In the genomic region with DNA sequence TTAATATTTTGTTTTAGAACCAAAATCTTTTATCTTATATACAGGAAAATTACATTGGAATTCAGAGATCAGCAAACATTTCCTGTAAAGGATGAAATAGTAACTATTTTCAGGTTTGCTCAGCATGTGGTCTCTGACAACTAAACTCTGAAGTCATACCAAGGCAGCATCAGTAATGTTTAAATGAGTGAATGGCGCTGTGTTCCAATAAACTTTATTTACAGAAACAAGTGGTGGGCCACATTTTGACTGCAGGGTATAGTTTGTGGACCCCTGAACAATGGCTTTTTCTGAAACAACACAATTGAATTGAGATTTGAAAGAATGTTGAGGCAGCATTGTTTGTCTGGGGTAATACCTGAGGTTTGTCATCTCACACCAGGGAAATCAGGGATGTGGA, we compare ENCODE assay signal across 21 cellular contexts.
"Had no signal": no experiment of that assay in that cellular context is flagged by ENCODE, and none has a peak within 500 bp of the region (broad histone marks: within the 10 kb centered on the region; RNA-seq: fewer than 3 reads in every experiment).

No MANE protein-coding gene starts in this region.

- H3K4me1 Mint-ChIP-seq: neural crest cell had no signal

- H3K36me3 ChIP-seq: heart left ventricle, ovary, right atrium auricular region, sigmoid colon, suprapubic skin, tibial artery, upper lobe of left lung, uterus had no signal

- H3K9me3 ChIP-seq: heart left ventricle, ovary, right atrium auricular region, sigmoid colon, suprapubic skin, tibial artery, upper lobe of left lung, uterus had no signal

- H3K4me3 ChIP-seq: dorsolateral prefrontal cortex, heart left ventricle, ovary, right atrium auricular region, sigmoid colon, skin epidermis, suprapubic skin, tibial artery, upper lobe of left lung, uterus had no signal

- H3K27me3 ChIP-seq: ovary, right atrium auricular region, sigmoid colon, tibial artery, upper lobe of left lung had no signal

- H3K4me3 Mint-ChIP-seq: naive thymus-derived CD4-positive, alpha-beta T cell; neural crest cell had no signal

- H3K27ac ChIP-seq: dorsolateral prefrontal cortex, heart left ventricle, ovary, right atrium auricular region, sigmoid colon, skin epidermis, suprapubic skin, tibial artery, upper lobe of left lung, uterus had no signal

- DNase-seq: cortex of kidney; dorsolateral prefrontal cortex; effector CD8-positive, alpha-beta T cell; heart left ventricle; hypothalamus; kidney glomerular epithelial cell; mammary epithelial cell; naive thymus-derived CD4-positive, alpha-beta T cell; nucleus accumbens; ovary; sigmoid colon; stimulated activated CD4-positive, alpha-beta T cell treated with anti-CD3 and anti-CD28 coated beads, Interleukin-2, amount 100 ng/mL, for 24 hours; stimulated activated CD4-positive, alpha-beta T cell treated with anti-CD3 and anti-CD28 coated beads, Interleukin-4, amount 100 ng/mL, for 4 hours; stimulated activated naive CD4-positive, alpha-beta T cell; tibial artery; upper lobe of left lung; uterus had no signal

- H3K9me3 Mint-ChIP-seq: neural crest cell had no signal

- H3K4me1 ChIP-seq: heart left ventricle, right atrium auricular region, sigmoid colon, suprapubic skin, tibial artery, upper lobe of left lung, uterus had no signal

- H3K36me3 Mint-ChIP-seq: naive thymus-derived CD4-positive, alpha-beta T cell had no signal

- H3K27ac Mint-ChIP-seq: naive thymus-derived CD4-positive, alpha-beta T cell had no signal

- ATAC-seq: heart left ventricle; naive thymus-derived CD4-positive, alpha-beta T cell had no signal
